19 cellular contexts compared by ENCODE assay signal in genomic region chr1:3315399-3315798, GRCh38.
DNase-seq lines count a peak whose midpoint lies in the region; ATAC-seq and TF ChIP-seq lines count a peak whose summit lies in the region.
"Had no signal": no experiment of that assay in that cellular context is flagged by ENCODE, and none has a peak within 500 bp of the region (broad histone marks: within the 10 kb centered on the region; RNA-seq: fewer than 3 reads in every experiment).

No MANE protein-coding gene starts in this region.

- no peaks in the 10 kb centered on the region; the same call in 1 of the 2 replicates for H4K20me1 ChIP-seq in IMR-90 (ENCODE audit: insufficient read depth, low read length)
- peaks cover 8% of the 10 kb centered on the region for H4K20me1 ChIP-seq in neural progenitor cell (ENCODE audit: low read depth)
- no peaks in the 10 kb centered on the region for H4K20me1 ChIP-seq in Karpas-422 (ENCODE audit: insufficient read depth, low read depth, low read length)

- no peak overlapping the region for H3K18ac ChIP-seq in IMR-90 (ENCODE audit: low read depth, low read length)

- TF ChIP-seq POLR2A in IMR-90 (IDR thresholded peaks at IDR 0.05; ENCODE audit: low read depth, low read length) = no peak

- H3K9ac ChIP-seq in IMR-90 (ENCODE audit: low read depth, low read length) (no peak overlapping the region), neural progenitor cell (no peak overlapping the region), Karpas-422 (ENCODE audit: low read length) (no peak overlapping the region)

- no peaks in the 10 kb centered on the region for H3K36me3 Mint-ChIP-seq in activated CD4-positive, alpha-beta T cell treated with anti-CD3 and anti-CD28 coated beads for 36 hours (ENCODE audit: low read depth)
- H3K36me3 Mint-ChIP-seq in endothelial cell (ENCODE audit: low read depth, unreplicated experiment) (peaks cover 18% of the 10 kb centered on the region), neural progenitor cell (no peaks in the 10 kb centered on the region)

- H3K27ac ChIP-seq in IMR-90 (ENCODE audit: insufficient read depth, low read length) (no peak overlapping the region; the same call in 1 of the 2 replicates), neural progenitor cell (no peak overlapping the region), RWPE1 (no peak overlapping the region), Karpas-422 (ENCODE audit: low read length) (no peak overlapping the region)
- H3K27ac ChIP-seq: VCaP had no signal

- H2AK9ac ChIP-seq in IMR-90 (replicated peaks; ENCODE audit: low read depth, low read length, poor library complexity) = no peak overlapping the region

- TF ChIP-seq CTCF in IMR-90 (conservative IDR thresholded peaks at IDR 0.05; ENCODE audit: low read depth, low read length) (no peak), endothelial cell (IDR thresholded peaks at IDR 0.05; ENCODE audit: unreplicated experiment) (no peak), neural progenitor cell (IDR thresholded peaks at IDR 0.05) (no peak), RWPE1 (conservative IDR thresholded peaks at IDR 0.05; ENCODE audit: low read depth) (no peak)

- H2BK5ac ChIP-seq in IMR-90 (ENCODE audit: low read depth, low read length, poor library complexity, severe bottlenecking) = no peak overlapping the region

- intact Hi-C loops in activated CD4-positive, alpha-beta T cell treated with anti-CD3 and anti-CD28 coated beads for 36 hours (cut with DNase I, micrococcal nuclease) = no loop called here
- intact Hi-C loops in IMR-90 (cut with micrococcal nuclease) = loop anchor here (10.0 kb wide), 2 partner anchors 251 to 901 kb away; partner anchors contain the start of genes PEX10 and PRDM16

- no peak overlapping the region for H3K4me3 Mint-ChIP-seq in activated CD4-positive, alpha-beta T cell treated with anti-CD3 and anti-CD28 coated beads for 36 hours
- H3K4me3 Mint-ChIP-seq in endothelial cell (ENCODE audit: unreplicated experiment) = no peak overlapping the region
- peak overlapping the region; percentile 71 for H3K4me3 Mint-ChIP-seq in neural progenitor cell
- H3K4me3 Mint-ChIP-seq: activated CD4-positive, alpha-beta memory T cell treated with anti-CD3 and anti-CD28 coated beads, Interleukin-2, amount 10 ng/mL, durations not matched to agents 7 days and 5 days; B cell had no signal

- H3K4ac ChIP-seq in IMR-90 (ENCODE audit: low read depth, low read length) = peak overlapping the region; percentile 41

- no peak for ATAC-seq in activated CD4-positive, alpha-beta T cell treated with anti-CD3 and anti-CD28 coated beads for 36 hours
- ATAC-seq in IMR-90 (ENCODE audit: low read depth) = no peak
- ATAC-seq: left ventricle myocardium superior had no signal

- DNase-seq in activated CD4-positive, alpha-beta T cell treated with anti-CD3 and anti-CD28 coated beads for 36 hours = no peak
- no peak for DNase-seq in activated CD4-positive, alpha-beta T cell treated with anti-CD3 and anti-CD28 coated beads for 1 hour
- no peak for DNase-seq in IMR-90
- no peak for DNase-seq in endothelial cell (ENCODE audit: low spot score)
- no peak for DNase-seq in neural progenitor cell (ENCODE audit: low spot score)
- no peak for DNase-seq in C1 segment of cervical spinal cord (lab: John Stamatoyannopoulos, UW)
- no peak for DNase-seq in RWPE1 (ENCODE audit: low spot score)
- DNase-seq in Karpas-422 = no peak
- DNase-seq: 8988T; activated CD4-positive, alpha-beta memory T cell treated with anti-CD3 and anti-CD28 coated beads, Interleukin-2, amount 10 ng/mL, durations not matched to agents 7 days and 5 days; central memory CD4-positive, alpha-beta T cell; GDM1; left ventricle myocardium superior; NCI-H1105 treated with DMSO at 0.1 percent for 48 hours; NCI-H526; posterior cingulate gyrus had no signal

- peaks cover 29% of the 10 kb centered on the region for H3F3A ChIP-seq in neural progenitor cell (ENCODE audit: low read depth)

- H3K4me1 Mint-ChIP-seq in activated CD4-positive, alpha-beta T cell treated with anti-CD3 and anti-CD28 coated beads for 36 hours = peaks cover 27% of the 10 kb centered on the region
- H3K4me1 Mint-ChIP-seq in endothelial cell (ENCODE audit: unreplicated experiment) = peaks cover 3% of the 10 kb centered on the region
- H3K4me1 Mint-ChIP-seq in neural progenitor cell = peaks cover 61% of the 10 kb centered on the region

- no peak overlapping the region for H3K4me2 ChIP-seq in IMR-90 (ENCODE audit: low read depth, low read length)
- H3K4me2 ChIP-seq in neural progenitor cell = peak overlapping the region; percentile 56
- H3K4me2 ChIP-seq in Karpas-422 (ENCODE audit: low read depth, low read length, poor library complexity, severe bottlenecking) = no peak overlapping the region

- H3K56ac ChIP-seq in IMR-90 (ENCODE audit: extremely low read depth, insufficient read depth, low read length) = 0 out of 2 replicates have a peak overlapping the region, but pooled peaks have one; percentile 0

- no peak overlapping the region for H2AK5ac ChIP-seq in IMR-90 (ENCODE audit: low read depth, low read length)

- H3K36me3 ChIP-seq in IMR-90 (ENCODE audit: control insufficient read depth, insufficient read depth, low read length) (no peaks in the 10 kb centered on the region), neural progenitor cell (no peaks in the 10 kb centered on the region), Karpas-422 (ENCODE audit: insufficient read depth, low read length) (no peaks in the 10 kb centered on the region)
- H3K36me3 ChIP-seq: uterus had no signal

- H3K27me3 Mint-ChIP-seq in activated CD4-positive, alpha-beta T cell treated with anti-CD3 and anti-CD28 coated beads for 36 hours = peaks cover 15% of the 10 kb centered on the region
- H3K27me3 Mint-ChIP-seq in endothelial cell (ENCODE audit: unreplicated experiment) (peaks cover 20% of the 10 kb centered on the region), neural progenitor cell (ENCODE audit: insufficient read depth, low read depth) (peaks cover 14% of the 10 kb centered on the region)

- H3K4me3 ChIP-seq in IMR-90 (ENCODE audit: insufficient read depth, low read depth, low read length) (no peak overlapping the region), neural progenitor cell (peak overlapping the region; percentile 4), Karpas-422 (ENCODE audit: low read length) (no peak overlapping the region)
- H3K4me3 ChIP-seq: uterus had no signal

- H3K79me2 ChIP-seq in neural progenitor cell (ENCODE audit: low read depth) (no peaks in the 10 kb centered on the region), Karpas-422 (ENCODE audit: low read length) (no peaks in the 10 kb centered on the region)

- 28% methylated on average over 2 of the region's 6 CpGs; no CpG with 5 or more reads in 1 of the 2 experiments for WGBS in IMR-90 (ENCODE audit: extremely low coverage in 2 of 2, insufficient read length in 1 of 2), 2 experiments

- in situ Hi-C loops in IMR-90 (cut with MboI; ENCODE audit: low sequenced_read_pairs) = loop anchor here (25.0 kb wide), 1 partner anchor 903 kb away; the partner anchor contains the start of gene PEX10

- H3K4me1 ChIP-seq in IMR-90 (ENCODE audit: control insufficient read depth, insufficient read depth, low read length) (peaks cover 17% of the 10 kb centered on the region), neural progenitor cell (peaks cover 37% of the 10 kb centered on the region), Karpas-422 (ENCODE audit: low read length) (no peaks in the 10 kb centered on the region)

- H2BK120ac ChIP-seq in IMR-90 (ENCODE audit: low read depth, low read length) = peak overlapping the region; percentile 99

- no peak overlapping the region for H3K23ac ChIP-seq in IMR-90 (ENCODE audit: low read depth, low read length)

- H3K79me1 ChIP-seq in IMR-90 (ENCODE audit: low read depth in 1 of 2, low read length in 2 of 2) = no peaks in the 10 kb centered on the region

- dilution Hi-C loops in IMR-90 (cut with HindIII; ENCODE audit: low sequenced_read_pairs, unreplicated experiment) = no loop called here

- H3K27me3 ChIP-seq in IMR-90 (ENCODE audit: control insufficient read depth, insufficient read depth, low read length) (no peaks in the 10 kb centered on the region), neural progenitor cell (peaks cover 8% of the 10 kb centered on the region), Karpas-422 (ENCODE audit: low read length) (no peaks in the 10 kb centered on the region)
- H3K27me3 ChIP-seq: uterus had no signal

- no peaks in the 10 kb centered on the region for H3K9me2 ChIP-seq in Karpas-422 (replicated peaks; ENCODE audit: insufficient read depth, low read length)

- TF ChIP-seq RAD21 in IMR-90 (IDR thresholded peaks at IDR 0.05; ENCODE audit: low read length) = no peak

- H3K27ac Mint-ChIP-seq in activated CD4-positive, alpha-beta T cell treated with anti-CD3 and anti-CD28 coated beads for 36 hours = peak overlapping the region; percentile 51
- H3K27ac Mint-ChIP-seq in endothelial cell (ENCODE audit: unreplicated experiment) = peak overlapping the region; percentile 57
- H3K27ac Mint-ChIP-seq in neural progenitor cell = peak overlapping the region; percentile 97
- H3K27ac Mint-ChIP-seq: activated CD4-positive, alpha-beta memory T cell treated with anti-CD3 and anti-CD28 coated beads, Interleukin-2, amount 10 ng/mL, durations not matched to agents 7 days and 5 days; B cell had no signal

- H2BK20ac ChIP-seq in IMR-90 (ENCODE audit: low read depth, low read length) = 0 out of 2 replicates have a peak overlapping the region, but pooled peaks have one; percentile 58

- BruUV-seq in IMR-90 (replicated peaks; lab: Mats Ljungman, UMichigan) = no TSS peak

- CTCF ChIA-PET in activated CD4-positive, alpha-beta T cell treated with anti-CD3 and anti-CD28 coated beads for 36 hours (lab: Charles Lee) = no interaction called here
- CTCF ChIA-PET in IMR-90 (lab: Yijun Ruan, JAX) (no interaction called here), RWPE1 (lab: Yijun Ruan, JAX) (no interaction called here)

- H2BK15ac ChIP-seq in IMR-90 (ENCODE audit: low read depth, low read length) = no peak overlapping the region

- peak overlapping the region; percentile 38 to 41; a peak in 2 of 4 replicates for H4K8ac ChIP-seq in IMR-90 (ENCODE audit: low read depth in 2 of 2, low read length in 2 of 2)

- H4K91ac ChIP-seq in IMR-90 (ENCODE audit: insufficient read depth, low read depth, low read length) = peak overlapping the region; percentile 11; the same call in 1 of the 2 replicates

- H3K14ac ChIP-seq in IMR-90 (replicated peaks; ENCODE audit: low read depth, low read length) = no peak overlapping the region

- peak overlapping the region; percentile 59 for H2AFZ ChIP-seq in IMR-90 (replicated peaks; ENCODE audit: low read length, poor library complexity)
- no peak overlapping the region for H2AFZ ChIP-seq in neural progenitor cell (replicated peaks)
- no peak overlapping the region for H2AFZ ChIP-seq in Karpas-422 (ENCODE audit: low read length)

- H3K9me1 ChIP-seq in IMR-90 (ENCODE audit: insufficient read depth, low read length) = peaks cover 16% of the 10 kb centered on the region

- no peak overlapping the region for H4K5ac ChIP-seq in IMR-90 (ENCODE audit: low read depth, low read length)

- H3K9me3 Mint-ChIP-seq in activated CD4-positive, alpha-beta T cell treated with anti-CD3 and anti-CD28 coated beads for 36 hours (ENCODE audit: low read depth) = peaks cover 5% of the 10 kb centered on the region
- H3K9me3 Mint-ChIP-seq in endothelial cell (ENCODE audit: unreplicated experiment) (peaks cover 7% of the 10 kb centered on the region), neural progenitor cell (no peaks in the 10 kb centered on the region)

- H3K9me3 ChIP-seq in IMR-90 (ENCODE audit: control insufficient read depth, insufficient read depth, low read length) = no peaks in the 10 kb centered on the region
- no peaks in the 10 kb centered on the region for H3K9me3 ChIP-seq in neural progenitor cell (ENCODE audit: low read depth)
- no peaks in the 10 kb centered on the region for H3K9me3 ChIP-seq in Karpas-422 (ENCODE audit: low read length)
- H3K9me3 ChIP-seq: uterus had no signal

- POLR2A ChIA-PET in activated CD4-positive, alpha-beta T cell treated with anti-CD3 and anti-CD28 coated beads for 36 hours (lab: Charles Lee) = no interaction called here
- POLR2A ChIA-PET in IMR-90 (lab: Charles Lee; ENCODE audit: unreplicated experiment) (no interaction called here), RWPE1 (lab: Yijun Ruan, JAX; ENCODE audit: low non-redundant PET) (no interaction called here)
